In genomic region chr2:38692636-38693318, GRCh38 we compare ENCODE assay signal across 1 cellular context.
TF ChIP-seq lines count a peak whose summit lies in the region.

No MANE protein-coding gene starts in this region.

TF ChIP-seq in HepG2, 621 proteins besides CTCF, POLR2A, EP300 and RAD21 (continued from another document):
- no peak for TF ChIP-seq ZNF432 (CRISPR knock-in tag; IDR thresholded peaks at IDR 0.05; ENCODE audit: borderline replicate concordance)
